11 cellular contexts compared by ENCODE assay signal in the genomic region with DNA sequence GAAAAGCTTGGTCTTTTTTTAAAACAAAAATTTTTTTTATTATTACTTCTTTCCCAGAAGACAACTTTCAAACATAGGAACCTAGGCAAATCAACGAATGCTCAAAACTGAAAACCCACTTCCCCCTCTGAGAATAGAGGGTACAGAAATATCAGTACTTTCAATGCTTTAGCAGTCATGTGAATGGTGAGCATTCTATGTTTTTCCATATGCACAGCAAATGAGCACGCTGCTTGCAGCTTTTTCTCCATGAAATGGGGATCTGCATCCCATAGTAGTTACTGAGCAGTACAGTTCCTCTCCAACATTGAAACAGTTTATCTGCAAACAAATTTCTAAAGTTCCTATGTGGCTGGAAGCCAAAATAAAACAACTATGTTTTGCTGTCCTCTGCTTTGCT.
A peak's percentile ranks its signal among the peaks of the same experiment; 100 is the strongest.
DNase-seq lines count a peak whose midpoint lies in the region; ATAC-seq and TF ChIP-seq lines count a peak whose summit lies in the region.
"Had no signal": no experiment of that assay in that cellular context is flagged by ENCODE, and none has a peak within 500 bp of the region (broad histone marks: within the 10 kb centered on the region; RNA-seq: fewer than 3 reads in every experiment).

No MANE protein-coding gene starts in this region.

- H3K36me3 ChIP-seq in OCI-LY3 (replicated peaks; ENCODE audit: low read depth, low read length), result no peaks in the 10 kb centered on the region
- no peaks in the 10 kb centered on the region for H3K36me3 ChIP-seq in PC-9 (ENCODE audit: low read depth)

- H3K4me2 ChIP-seq in OCI-LY3 (ENCODE audit: low read length), result peak overlapping the region; percentile 64
- H3K4me2 ChIP-seq in PC-9, result no peak overlapping the region

- CTCF ChIA-PET in PC-9 (lab: Charles Lee), result no interaction called here

- H3K27me3 ChIP-seq in OCI-LY3 (ENCODE audit: low read depth, low read length), result peaks cover 20% of the 10 kb centered on the region; the same call in 1 of the 2 replicates
- H3K27me3 ChIP-seq in PC-9 (ENCODE audit: insufficient read depth, low read depth), result no peaks in the 10 kb centered on the region

- DNase-seq in GM10266 (ENCODE audit: extremely low spot score) (peak; percentile 27), AG20443 (ENCODE audit: low spot score) (no peak), COR-L47 (lab: John Stamatoyannopoulos, UW) (no peak), PC-9 (no peak), left lobe of liver (ENCODE audit: low spot score) (no peak)
- DNase-seq: DMS79, left cardiac atrium, NCI-H2171 had no signal

- BruUV-seq in PC-9 (replicated peaks; lab: Mats Ljungman, UMichigan), result no TSS peak

- H3K4me3 ChIP-seq in OCI-LY3 (ENCODE audit: low read length) (0 out of 2 replicates have a peak overlapping the region, but pooled peaks have one; percentile 16), PC-9 (no peak overlapping the region)

- no peak overlapping the region for H3K9ac ChIP-seq in OCI-LY3 (ENCODE audit: low read length)

- H3K79me2 ChIP-seq in OCI-LY3 (ENCODE audit: low read length), result no peaks in the 10 kb centered on the region
- H3K79me2 ChIP-seq in PC-9 (ENCODE audit: low read depth), result no peaks in the 10 kb centered on the region

- H4K20me1 ChIP-seq in OCI-LY3 (ENCODE audit: insufficient read depth, low read length), result no peaks in the 10 kb centered on the region
- H4K20me1 ChIP-seq in PC-9 (ENCODE audit: insufficient read depth), result no peaks in the 10 kb centered on the region

- POLR2A ChIA-PET in PC-9 (lab: Charles Lee; ENCODE audit: unreplicated experiment), result no interaction called here

- no peaks in the 10 kb centered on the region for H3K9me2 ChIP-seq in PC-9 (ENCODE audit: insufficient read depth)

- TF ChIP-seq CTCF in GM10266 (IDR thresholded peaks at IDR 0.05; ENCODE audit: control insufficient read depth, insufficient read depth, low read depth, missing control alignments) (no peak), OCI-LY3 (IDR thresholded peaks at IDR 0.05; ENCODE audit: low read depth, low read length) (no peak), PC-9 (conservative IDR thresholded peaks at IDR 0.05) (no peak)

- ATAC-seq in GM19372 (IDR thresholded peaks at IDR 0.05; ENCODE audit: low read depth, unreplicated experiment), result peak; percentile 77
- ATAC-seq in HG02938 (IDR thresholded peaks at IDR 0.05; ENCODE audit: unreplicated experiment), result peak; percentile 88
- no peak for ATAC-seq in left lobe of liver

- H3F3A ChIP-seq in PC-9 (ENCODE audit: insufficient read depth, low read depth), result no peaks in the 10 kb centered on the region

- intact Hi-C loops in PC-9 (cut with micrococcal nuclease; ENCODE audit: unreplicated experiment), result loop anchor here (2.0 kb wide), 1 partner anchor 55 kb away; no protein-coding TSS in a partner anchor

- no peaks in the 10 kb centered on the region for H3K9me3 ChIP-seq in OCI-LY3 (ENCODE audit: insufficient read depth, low read length)
- no peaks in the 10 kb centered on the region for H3K9me3 ChIP-seq in PC-9 (ENCODE audit: insufficient read depth, low read depth)

- peaks cover 26% of the 10 kb centered on the region for H3K4me1 ChIP-seq in OCI-LY3 (ENCODE audit: low read length)
- no peaks in the 10 kb centered on the region; the same call in 1 of the 2 replicates for H3K4me1 ChIP-seq in PC-9 (replicated peaks; ENCODE audit: insufficient read depth)

- H2AFZ ChIP-seq in OCI-LY3 (ENCODE audit: low read depth, low read length) (no peak overlapping the region), PC-9 (no peak overlapping the region)

- peak overlapping the region; percentile 33 for H3K27ac ChIP-seq in OCI-LY3 (ENCODE audit: low read length)
- no peak overlapping the region for H3K27ac ChIP-seq in PC-9
